In the genomic region with DNA sequence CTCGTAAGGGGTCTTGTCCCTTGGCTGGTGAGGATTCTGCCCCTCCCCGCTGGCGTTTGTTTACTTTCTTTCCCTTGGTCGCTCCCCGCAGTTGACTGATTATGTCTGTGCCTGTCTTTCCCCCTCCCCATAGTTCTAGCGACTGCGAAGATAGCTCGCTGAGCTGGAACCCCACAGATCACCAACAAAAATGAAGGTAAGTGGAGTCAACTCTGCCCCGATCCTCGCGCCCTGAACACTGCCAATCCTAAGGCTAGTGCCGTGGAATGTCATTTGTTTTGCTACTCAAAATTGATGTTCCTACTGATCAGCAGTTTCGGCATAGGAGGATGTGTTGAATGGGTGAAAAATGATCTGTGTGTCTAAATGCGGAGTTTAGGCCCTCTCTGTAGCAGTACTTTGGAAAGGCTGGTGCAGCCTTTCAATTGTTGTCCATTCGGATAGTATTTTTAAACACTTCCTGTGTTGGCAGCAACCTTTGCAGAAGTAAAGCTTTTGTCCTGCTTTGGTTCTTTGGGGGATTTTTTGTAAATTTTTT, we compare ENCODE assay signal across 8 cellular contexts. TPM values are rescaled to one million over a fixed set of nuclear protein-coding genes. Genes with fewer than 3 reads are reported as not detected.
DNase-seq lines count a peak whose midpoint lies in the region; ATAC-seq, FAIRE-seq and TF ChIP-seq lines count a peak whose summit lies in the region.

No MANE protein-coding gene starts in this region.

- no peaks in the 10 kb centered on the region for H3K27me3 ChIP-seq in CD4-positive, CD25-positive, alpha-beta regulatory T cell (ENCODE audit: control insufficient read depth, insufficient read depth, low read length)
- H3K27me3 ChIP-seq in hepatocyte (no peaks in the 10 kb centered on the region), sigmoid colon (no peaks in the 10 kb centered on the region)

- TF ChIP-seq EP300 in sigmoid colon (IDR thresholded peaks at IDR 0.05) = no peak

- FAIRE-seq in HTR-8/SVneo (lab: Jason Lieb, UNC) (peak; percentile 99), D721Med (lab: Jason Lieb, UNC) (no peak)

- H3K27ac Mint-ChIP-seq in CD4-positive, CD25-positive, alpha-beta regulatory T cell = peak overlapping the region; percentile 90 to 97 (median 95)
- peak overlapping the region; percentile 93 for H3K27ac Mint-ChIP-seq in activated T-helper 1 cell treated with anti-CD3 and anti-CD28 coated beads, Interleukin-12 subunit alpha, Interleukin-12 subunit beta, Interleukin-2, Interleukin-4 antibody, amounts not matched to agents 30 ng/mL and 10 ng/mL and 1 ng/mL, durations not matched to agents 14 hours and 24 hours and 36 hours

- no peak for TF ChIP-seq CTCF in hepatocyte (IDR thresholded peaks at IDR 0.05; ENCODE audit: poor library complexity)
- no peak for TF ChIP-seq CTCF in sigmoid colon (IDR thresholded peaks at IDR 0.05)
- no peak for TF ChIP-seq CTCF in D721Med (IDR thresholded peaks at IDR 0.05; ENCODE audit: insufficient read depth, missing control alignments)

- peaks cover 28% of the 10 kb centered on the region for H4K20me1 ChIP-seq in hepatocyte (ENCODE audit: insufficient read depth, poor library complexity, severe bottlenecking)

- H3K4me1 Mint-ChIP-seq in CD4-positive, CD25-positive, alpha-beta regulatory T cell = peaks cover 5 to 64% (median 34%) of the 10 kb centered on the region in 4 donors
- H3K4me1 Mint-ChIP-seq in activated T-helper 1 cell treated with anti-CD3 and anti-CD28 coated beads, Interleukin-12 subunit alpha, Interleukin-12 subunit beta, Interleukin-2, Interleukin-4 antibody, amounts not matched to agents 30 ng/mL and 10 ng/mL and 1 ng/mL, durations not matched to agents 14 hours and 24 hours and 36 hours (ENCODE audit: low read depth) = peaks cover 42% of the 10 kb centered on the region

- no peaks in the 10 kb centered on the region for H3K27me3 Mint-ChIP-seq in CD4-positive, CD25-positive, alpha-beta regulatory T cell
- H3K27me3 Mint-ChIP-seq in activated T-helper 1 cell treated with anti-CD3 and anti-CD28 coated beads, Interleukin-12 subunit alpha, Interleukin-12 subunit beta, Interleukin-2, Interleukin-4 antibody, amounts not matched to agents 30 ng/mL and 10 ng/mL and 1 ng/mL, durations not matched to agents 14 hours and 24 hours and 36 hours (ENCODE audit: insufficient read depth) = no peaks in the 10 kb centered on the region

- no peaks in the 10 kb centered on the region for H3K9me2 ChIP-seq in hepatocyte (replicated peaks; ENCODE audit: insufficient read depth)

- H3K9me3 Mint-ChIP-seq in CD4-positive, CD25-positive, alpha-beta regulatory T cell = no peaks in the 10 kb centered on the region
- no peaks in the 10 kb centered on the region for H3K9me3 Mint-ChIP-seq in activated T-helper 1 cell treated with anti-CD3 and anti-CD28 coated beads, Interleukin-12 subunit alpha, Interleukin-12 subunit beta, Interleukin-2, Interleukin-4 antibody, amounts not matched to agents 30 ng/mL and 10 ng/mL and 1 ng/mL, durations not matched to agents 14 hours and 24 hours and 36 hours

- peak overlapping the region; percentile 86 for H3K27ac ChIP-seq in CD4-positive, CD25-positive, alpha-beta regulatory T cell (ENCODE audit: insufficient read depth, low read length, poor library complexity, severe bottlenecking)
- H3K27ac ChIP-seq in hepatocyte = peak overlapping the region; percentile 51
- peak overlapping the region; percentile 90 to 98 (median 95) for H3K27ac ChIP-seq in sigmoid colon

- H3K36me3 ChIP-seq in CD4-positive, CD25-positive, alpha-beta regulatory T cell (ENCODE audit: control insufficient read depth, insufficient read depth, low read length) = peaks cover 26% of the 10 kb centered on the region
- H3K36me3 ChIP-seq in hepatocyte (replicated peaks; ENCODE audit: insufficient read depth, low read depth) (no peaks in the 10 kb centered on the region), sigmoid colon (peaks cover 0 to 35% (median 10%) of the 10 kb centered on the region in 4 donors)

- peak in 1 of 3 donors; percentile 12 for DNase-seq in CD4-positive, CD25-positive, alpha-beta regulatory T cell
- DNase-seq in HTR-8/SVneo (ENCODE audit: insufficient read length, low spot score) (peak; percentile 41), hepatocyte (ENCODE audit: low spot score) (peak; percentile 7), sigmoid colon (no peak), NCI-H2196 treated with DMSO at 0.1 percent for 48 hours (lab: John Stamatoyannopoulos, UW; ENCODE audit: unreplicated experiment) (no peak), D721Med (ENCODE audit: insufficient read length, low spot score) (no peak), NOMO-1 treated with dmso at 0.1 percent for 144 hours (lab: John Stamatoyannopoulos, UW; ENCODE audit: unreplicated experiment) (no peak)
- DNase-seq in activated T-helper 1 cell treated with anti-CD3 and anti-CD28 coated beads, Interleukin-12 subunit alpha, Interleukin-12 subunit beta, Interleukin-2, Interleukin-4 antibody, amounts not matched to agents 30 ng/mL and 10 ng/mL and 1 ng/mL, durations not matched to agents 14 hours and 24 hours and 36 hours (ENCODE audit: low spot score) = no peak

- 2% methylated on average over 15 of the region's 15 CpGs for WGBS in hepatocyte (ENCODE audit: low lambda C conversion rate, missing lambda C conversion rate)
- WGBS in sigmoid colon, 2 donors = 1% methylated on average over 15 of the region's 15 CpGs

- H3K4me3 Mint-ChIP-seq in CD4-positive, CD25-positive, alpha-beta regulatory T cell = peak overlapping the region; percentile 93 to 99 (median 97)
- peak overlapping the region; percentile 97 for H3K4me3 Mint-ChIP-seq in activated T-helper 1 cell treated with anti-CD3 and anti-CD28 coated beads, Interleukin-12 subunit alpha, Interleukin-12 subunit beta, Interleukin-2, Interleukin-4 antibody, amounts not matched to agents 30 ng/mL and 10 ng/mL and 1 ng/mL, durations not matched to agents 14 hours and 24 hours and 36 hours

- TF ChIP-seq POLR2A in sigmoid colon (IDR thresholded peaks at IDR 0.05) = no peak

- peaks cover 47% of the 10 kb centered on the region for H3K4me1 ChIP-seq in CD4-positive, CD25-positive, alpha-beta regulatory T cell (ENCODE audit: control insufficient read depth, insufficient read depth, low read length, poor library complexity, severe bottlenecking)
- H3K4me1 ChIP-seq in hepatocyte (ENCODE audit: insufficient read depth) (peaks cover 6% of the 10 kb centered on the region), sigmoid colon (peaks cover 0 to 42% (median 26%) of the 10 kb centered on the region in 4 donors)

- H3K4me3 ChIP-seq in CD4-positive, CD25-positive, alpha-beta regulatory T cell (ENCODE audit: low read depth, low read length) = peak overlapping the region; percentile 83
- H3K4me3 ChIP-seq in hepatocyte (peak overlapping the region; percentile 38), sigmoid colon (peak overlapping the region; percentile 81 to 99 (median 88))

- ATAC-seq in CD4-positive, CD25-positive, alpha-beta regulatory T cell (ENCODE audit: low read depth in 2 of 2) = no peak

- H2AFZ ChIP-seq in hepatocyte = peak overlapping the region; percentile 28

- no peaks in the 10 kb centered on the region for H3K9me3 ChIP-seq in CD4-positive, CD25-positive, alpha-beta regulatory T cell (ENCODE audit: control insufficient read depth in 2 of 2, low read length in 2 of 2)
- H3K9me3 ChIP-seq in hepatocyte (ENCODE audit: low read depth) (no peaks in the 10 kb centered on the region), sigmoid colon (no peaks in the 10 kb centered on the region)

- intact Hi-C loops in activated T-helper 1 cell treated with anti-CD3 and anti-CD28 coated beads, Interleukin-12 subunit alpha, Interleukin-12 subunit beta, Interleukin-2, Interleukin-4 antibody, amounts not matched to agents 30 ng/mL and 10 ng/mL and 1 ng/mL, durations not matched to agents 14 hours and 24 hours and 36 hours (cut with micrococcal nuclease) = loop anchor here (2.0 to 5.0 kb wide), 5 partner anchors 63 to 1949 kb away; partner anchors contain the start of genes AP5M1, DACT1, EXOC5 and PCNX4
- intact Hi-C loops in sigmoid colon (cut with DNase I) = loop anchor here (2.0 kb wide), 1 partner anchor 127 kb away; the partner anchor contains the start of genes KIAA0586 and TIMM9

- peak overlapping the region; percentile 84 for H3K4me2 ChIP-seq in hepatocyte

- peaks cover 76% of the 10 kb centered on the region for H3K79me2 ChIP-seq in hepatocyte

- peaks cover 15% of the 10 kb centered on the region for H3K36me3 Mint-ChIP-seq in CD4-positive, CD25-positive, alpha-beta regulatory T cell
- H3K36me3 Mint-ChIP-seq in activated T-helper 1 cell treated with anti-CD3 and anti-CD28 coated beads, Interleukin-12 subunit alpha, Interleukin-12 subunit beta, Interleukin-2, Interleukin-4 antibody, amounts not matched to agents 30 ng/mL and 10 ng/mL and 1 ng/mL, durations not matched to agents 14 hours and 24 hours and 36 hours (ENCODE audit: low read depth) = peaks cover 30% of the 10 kb centered on the region

RNA-seq across cellular contexts. Expression of gene ARID4A, which starts 1.4 kb away (rescaled TPM):
- 102 TPM for total RNA-seq in CD4-positive, CD25-positive, alpha-beta regulatory T cell
- polyA plus RNA-seq in CD4-positive, CD25-positive, alpha-beta regulatory T cell = 10 to 100 TPM; 23.3 to 30.4 (median 24.8) TPM
- total RNA-seq in activated T-helper 1 cell treated with anti-CD3 and anti-CD28 coated beads, Interleukin-12 subunit alpha, Interleukin-12 subunit beta, Interleukin-2, Interleukin-4 antibody, amounts not matched to agents 30 ng/mL and 10 ng/mL and 1 ng/mL, durations not matched to agents 14 hours and 24 hours and 36 hours = 21.4 and 26.3 TPM in 2 replicates
- total RNA-seq in hepatocyte = 15.0 and 15.9 TPM in 2 replicates
- 17.2 and 24.8 TPM in 2 replicates for polyA plus RNA-seq in hepatocyte
- total RNA-seq in sigmoid colon = 10 to 100 TPM; 18.1 to 31.9 (median 24.5) TPM
- polyA plus RNA-seq in sigmoid colon = 1 to 10 TPM; 4.2 to 8.4 (median 7.2) TPM

RNA-seq across cellular contexts. Expression of gene PSMA3, which starts 55.1 kb away (rescaled TPM):
- 137 TPM for total RNA-seq in CD4-positive, CD25-positive, alpha-beta regulatory T cell
- 100 to 1,000 TPM; 187 to 218 (median 191) TPM for polyA plus RNA-seq in CD4-positive, CD25-positive, alpha-beta regulatory T cell
- total RNA-seq in activated T-helper 1 cell treated with anti-CD3 and anti-CD28 coated beads, Interleukin-12 subunit alpha, Interleukin-12 subunit beta, Interleukin-2, Interleukin-4 antibody, amounts not matched to agents 30 ng/mL and 10 ng/mL and 1 ng/mL, durations not matched to agents 14 hours and 24 hours and 36 hours = 453 and 500 TPM in 2 replicates
- 96.2 and 152 TPM in 2 replicates for total RNA-seq in hepatocyte
- polyA plus RNA-seq in hepatocyte = 174 and 186 TPM in 2 replicates
- total RNA-seq in sigmoid colon = 100 to 1,000 TPM in 3 of 4 donors, 10 to 100 TPM in 1; 69.5 to 112 (median 107) TPM
- 100 to 1,000 TPM; 113 to 217 (median 161) TPM for polyA plus RNA-seq in sigmoid colon

Comparison
In these comparisons a context has a peak if more than half of its experiments do, and no peak if none do; other contexts are left out.
1. DNase-seq: peak in HTR-8/SVneo (single experiment) and hepatocyte (single experiment); none in activated T-helper 1 cell treated with anti-CD3 and anti-CD28 coated beads, Interleukin-12 subunit alpha, Interleukin-12 subunit beta, Interleukin-2, Interleukin-4 antibody, amounts not matched to agents 30 ng/mL and 10 ng/mL and 1 ng/mL, durations not matched to agents 14 hours and 24 hours and 36 hours (single experiment), sigmoid colon (single experiment), NCI-H2196 treated with DMSO at 0.1 percent for 48 hours (single experiment), D721Med (single experiment) and NOMO-1 treated with dmso at 0.1 percent for 144 hours (single experiment).
2. H3K4me3 ChIP-seq: peak in every context shown above with its lines; median percentile 88 in sigmoid colon; 83 in CD4-positive, CD25-positive, alpha-beta regulatory T cell; 38 in hepatocyte.
3. Peak in every context shown above with its lines, with median percentiles within 50 percentile points of each other: H3K27ac ChIP-seq.